8 cellular contexts compared by ENCODE assay signal in genomic region chr20:50766955-50767809, GRCh38. TPM values are rescaled to one million over a fixed set of nuclear protein-coding genes. Genes with fewer than 3 reads are reported as not detected.
A peak's percentile ranks its signal among the peaks of the same experiment; 100 is the strongest.
DNase-seq lines count a peak whose midpoint lies in the region; ATAC-seq, FAIRE-seq and TF ChIP-seq lines count a peak whose summit lies in the region.
"Not testable (repeated sequence)": the region's sequence is repeated elsewhere in the genome, so short reads cannot be mapped to it uniquely, and the experiment has no call there.

No MANE protein-coding gene starts in this region.

- ATAC-seq in Panc1 (peak; percentile 43), GM12878 (peak; percentile 32; the same call in 2 of the 3 replicates)

- peaks cover 59% of the 10 kb centered on the region for H3K4me1 ChIP-seq in Panc1 (ENCODE audit: control insufficient read depth, insufficient read depth, low read length)
- not testable (repeated sequence) for H3K4me1 ChIP-seq in GM12878 (ENCODE audit: control insufficient read depth, insufficient read depth, low read length); iPS-20b (ENCODE audit: insufficient read depth, low read length)
- peaks cover 12 to 14% (median 13%) of the 10 kb centered on the region in 4 donors for H3K4me1 ChIP-seq in esophagus muscularis mucosa

- H3K27ac Mint-ChIP-seq in neural crest cell (ENCODE audit: unreplicated experiment), result peak overlapping the region; percentile 87

- not testable (repeated sequence) for H3K27me3 ChIP-seq in Panc1 (ENCODE audit: control insufficient read depth, insufficient read depth, low read length); GM12878 (replicated peaks in 1 of 2; ENCODE audit: control insufficient read depth in 2 of 2, insufficient read depth in 2 of 2, low read length in 1 of 2); esophagus muscularis mucosa; iPS-20b (ENCODE audit: insufficient read depth, low read length)

- CTCF ChIA-PET in Panc1 (lab: Charles Lee), result interaction anchor here (0.7 kb wide), 1 partner anchor 26 kb away, joined by 6 read pairs; no protein-coding TSS in a partner anchor
- CTCF ChIA-PET in GM12878 (lab: Yijun Ruan, JAX), result not testable (repeated sequence)

- not testable (repeated sequence) for TF ChIP-seq EP300 in GM12878 (IDR thresholded peaks at IDR 0.05; ENCODE audit: borderline replicate concordance in 1 of 2, control insufficient read depth in 1 of 2, low read depth in 2 of 2, low read length in 2 of 2); esophagus muscularis mucosa (IDR thresholded peaks at IDR 0.05)

- not testable (repeated sequence) for H3K9ac ChIP-seq in GM12878 (ENCODE audit: control insufficient read depth, insufficient read depth, low read length)
- peak overlapping the region; percentile 20; the same call in 1 of the 2 replicates for H3K9ac ChIP-seq in iPS-20b (ENCODE audit: low read depth, low read length)

- H3K4me3 ChIP-seq in AG09309 (ENCODE audit: control insufficient read depth, low read depth, low read length); Panc1 (ENCODE audit: low read depth in 2 of 2, low read length in 2 of 2); GM12878; esophagus muscularis mucosa: not testable (repeated sequence)
- peak overlapping the region; percentile 15; the same call in 1 of the 2 replicates for H3K4me3 ChIP-seq in iPS-20b (ENCODE audit: low read length)

- TF ChIP-seq RAD21 in GM12878 (IDR thresholded peaks at IDR 0.05; ENCODE audit: insufficient read depth, low read depth, low read length), result not testable (repeated sequence)

- intact Hi-C loops in Panc1 (cut with micrococcal nuclease; ENCODE audit: unreplicated experiment); GM12878 (cut with micrococcal nuclease; ENCODE audit: unreplicated experiment); esophagus muscularis mucosa (cut with DNase I): not testable (repeated sequence)

- DNase-seq in AG09309 (ENCODE audit: low read depth) (peak; percentile 32), esophagus muscularis mucosa (ENCODE audit: extremely low spot score) (peak; percentile 39), stromal cell of bone marrow (ENCODE audit: low read depth) (peak; percentile 35)
- DNase-seq in HTR-8/SVneo (ENCODE audit: insufficient read length, low spot score); Panc1 (ENCODE audit: low read depth, low spot score); GM12878 (ENCODE audit: low read depth, low spot score); neural crest cell (ENCODE audit: low read depth, low spot score): not testable (repeated sequence)

- not testable (repeated sequence) for H3K27me3 Mint-ChIP-seq in neural crest cell (ENCODE audit: low read depth)

- not testable (repeated sequence) for TF ChIP-seq CTCF in AG09309 (IDR thresholded peaks at IDR 0.05; ENCODE audit: control insufficient read depth, insufficient read depth, low read depth, low read length, missing control alignments); Panc1 (IDR thresholded peaks at IDR 0.05); GM12878 (IDR thresholded peaks at IDR 0.05 in 2 of 3, conservative IDR thresholded peaks at IDR 0.05 in 1 of 3; ENCODE audit: control insufficient read depth in 2 of 3, extremely low read depth in 1 of 3, insufficient read depth in 1 of 3, low read depth in 3 of 3, low read length in 3 of 3); esophagus muscularis mucosa (IDR thresholded peaks at IDR 0.05); neural crest cell (conservative IDR thresholded peaks at IDR 0.05)

- peak overlapping the region; percentile 99 for H3K27ac ChIP-seq in Panc1 (ENCODE audit: low read length)
- H3K27ac ChIP-seq in GM12878 (ENCODE audit: control insufficient read depth, insufficient read depth); esophagus muscularis mucosa (replicated peaks in 1 of 4); iPS-20b (ENCODE audit: low read length): not testable (repeated sequence)

- POLR2A ChIA-PET in Panc1 (lab: Charles Lee), result interaction anchor here (0.6 kb wide), 1 partner anchor 24 kb away, joined by 8 read pairs; no protein-coding TSS in a partner anchor
- POLR2A ChIA-PET in GM12878 (lab: Charles Lee), result not testable (repeated sequence)

- H3K9me3 ChIP-seq in Panc1 (ENCODE audit: control insufficient read depth, insufficient read depth, low read depth, low read length); GM12878 (replicated peaks; ENCODE audit: control insufficient read depth, insufficient read depth, low read length); esophagus muscularis mucosa; iPS-20b (ENCODE audit: insufficient read depth, low read depth, low read length): not testable (repeated sequence)

- RAD21 ChIA-PET in GM12878 (lab: Charles Lee; ENCODE audit: unreplicated experiment), result not testable (repeated sequence)

- not testable (repeated sequence) for H3K36me3 Mint-ChIP-seq in neural crest cell (ENCODE audit: low read depth)

- SMC1A ChIA-PET in GM12878 (lab: Charles Lee; ENCODE audit: uncharacterized antibody, unreplicated experiment), result not testable (repeated sequence)

- in situ Hi-C loops in Panc1 (cut with HindIII; ENCODE audit: low pct_unique_long_range_greater_than_20kb, low sequenced_read_pairs); GM12878 (cut with MboI): not testable (repeated sequence)

- H2AFZ ChIP-seq in GM12878 (ENCODE audit: control insufficient read depth, low read depth, low read length), result not testable (repeated sequence)

- not testable (repeated sequence) for H4K20me1 ChIP-seq in GM12878 (ENCODE audit: control insufficient read depth, insufficient read depth)

- peak; percentile 69 for FAIRE-seq in HTR-8/SVneo (lab: Jason Lieb, UNC)
- not testable (repeated sequence) for FAIRE-seq in GM12878 (lab: Jason Lieb, UNC)

- peaks cover 16% of the 10 kb centered on the region for H3K4me1 Mint-ChIP-seq in neural crest cell

- WGBS in GM12878 (ENCODE audit: insufficient coverage, insufficient replicate concordance, low lambda C conversion rate, missing lambda C conversion rate), result 15% methylated on average over 7 of the region's 10 CpGs
- 56% methylated on average over 7 of the region's 10 CpGs for WGBS in esophagus muscularis mucosa

- not testable (repeated sequence) for H3K9me3 Mint-ChIP-seq in neural crest cell

- H3K36me3 ChIP-seq in Panc1 (ENCODE audit: control insufficient read depth, insufficient read depth, low read length); GM12878 (ENCODE audit: control insufficient read depth in 2 of 2, insufficient read depth in 2 of 2, low read length in 1 of 2); esophagus muscularis mucosa; iPS-20b (ENCODE audit: insufficient read depth, low read depth, low read length): not testable (repeated sequence)

- TF ChIP-seq POLR2A in GM12878 (IDR thresholded peaks at IDR 0.05; ENCODE audit: low read depth, low read length); esophagus muscularis mucosa (IDR thresholded peaks at IDR 0.05; ENCODE audit: low read depth): not testable (repeated sequence)

- not testable (repeated sequence) for H3K79me2 ChIP-seq in GM12878 (ENCODE audit: control insufficient read depth, insufficient read depth, low read length)

- BruUV-seq in Panc1 (replicated peaks; lab: Mats Ljungman, UMichigan), result TSS peak; percentile 75
- not testable (repeated sequence) for BruUV-seq in GM12878 (replicated peaks; lab: Mats Ljungman, UMichigan)

- not testable (repeated sequence) for H3K4me3 Mint-ChIP-seq in neural crest cell

- not testable (repeated sequence) for H3K4me2 ChIP-seq in GM12878 (ENCODE audit: control insufficient read depth, insufficient read depth)

RNA-seq across cellular contexts. Expression of gene BCAS4, which starts 27.7 kb away (rescaled TPM):
- total RNA-seq in Panc1 (2021; ENCODE audit: unreplicated experiment), result 34.8 TPM
- polyA plus RNA-seq in Panc1 (2012; ENCODE audit: insufficient read length), result 76.6 TPM
- total RNA-seq in GM12878 (2013; cell fraction: nucleolus; rRNA removed), result 33.2 and 41.2 TPM in 2 replicates
- total RNA-seq in GM12878 (2014; rRNA removed), result 196 and 212 TPM in 2 replicates
- total RNA-seq in GM12878 (2014; rRNA removed; fragmentation: Illumina TruSeq; extraction: Trizol), result 30.7 and 40.4 TPM in 2 replicates
- 84.3 and 90.1 TPM in 2 replicates for total RNA-seq in GM12878 (2021)
- polyA plus RNA-seq in GM12878 (2011; ENCODE audit: low read depth), result 197 TPM
- 21.8 and 31.5 TPM in 2 replicates for polyA plus RNA-seq in GM12878 (2011; rRNA removed)
- polyA plus RNA-seq in GM12878 (2011; cell fraction: cytosol; rRNA removed), result 28.9 and 69.9 TPM in 2 replicates
- polyA plus RNA-seq in GM12878 (2011; cell fraction: nucleus; rRNA removed), result 43.0 and 45.6 TPM in 2 replicates
- 87.8 and 101 TPM in 2 replicates for polyA plus RNA-seq in GM12878 (2012)
- polyA plus RNA-seq in GM12878 (2014; fragmentation: Illumina TruSeq; extraction: Trizol), result 19.5 and 30.1 TPM in 2 replicates
- polyA plus RNA-seq in GM12878 (2014; fragmentation: Nextera tagmentation; extraction: Ambion mirVana), result 10 to 100 TPM; 14.8 to 34.2 TPM
- 214 and 266 TPM in 2 replicates for polyA plus RNA-seq in GM12878 (2014; rRNA removed)
- polyA plus RNA-seq in GM12878 (2016; fragmentation: Nextera tagmentation; extraction: Ambion mirVana), result 100 to 1,000 TPM; 127 to 132 TPM
- polyA minus RNA-seq in GM12878 (2011; rRNA and poly(A)+ RNA removed), result 13.5 and 16.0 TPM in 2 replicates
- 5.9 and 7.5 TPM in 2 replicates for polyA minus RNA-seq in GM12878 (2011; cell fraction: cytosol; rRNA and poly(A)+ RNA removed)
- polyA minus RNA-seq in GM12878 (2011; cell fraction: nucleus; rRNA and poly(A)+ RNA removed), result 13.7 and 22.7 TPM in 2 replicates
- 1 to 10 TPM; 3.1 to 5.4 (median 4.5) TPM for total RNA-seq in esophagus muscularis mucosa
- 7.3 and 9.0 TPM in 2 replicates for total RNA-seq in neural crest cell

RNA-seq across cellular contexts. Expression of gene PARD6B, which starts 35.8 kb away (rescaled TPM):
- total RNA-seq in Panc1 (2021; ENCODE audit: unreplicated experiment) (132 TPM), GM12878 (2014; rRNA removed) (2.1 and 2.6 TPM in 2 replicates), GM12878 (2014; rRNA removed; fragmentation: Illumina TruSeq; extraction: Trizol) (3.0 and 3.1 TPM in 2 replicates), GM12878 (2021) (4.3 and 4.7 TPM in 2 replicates), esophagus muscularis mucosa (1 to 10 TPM in 3 of 4 donors, under 1 TPM in 1; 0.99 to 4.2 (median 2.8) TPM), neural crest cell (9.5 and 9.8 TPM in 2 replicates)
- polyA plus RNA-seq in Panc1 (2012; ENCODE audit: insufficient read length), result 11.2 TPM
- 5.4 and 5.5 TPM in 2 replicates for total RNA-seq in GM12878 (2013; cell fraction: nucleolus; rRNA removed)
- 0.54 TPM for polyA plus RNA-seq in GM12878 (2011; ENCODE audit: low read depth)
- polyA plus RNA-seq in GM12878 (2011; rRNA removed) (1.3 and 2.6 TPM in 2 replicates), GM12878 (2014; fragmentation: Illumina TruSeq; extraction: Trizol) (0.65 and 1.1 TPM in 2 replicates), GM12878 (2014; fragmentation: Nextera tagmentation; extraction: Ambion mirVana) (1 to 10 TPM in 1 of 2 experiments, under 1 TPM in 1; 0.57 to 1.9 TPM), GM12878 (2014; rRNA removed) (0.85 and 0.86 TPM in 2 replicates), GM12878 (2016; fragmentation: Nextera tagmentation; extraction: Ambion mirVana) (1 to 10 TPM; 2.5 to 3.0 TPM)
- polyA plus RNA-seq in GM12878 (2011; cell fraction: cytosol; rRNA removed), result 0.57 and 0.67 TPM in 2 replicates
- polyA plus RNA-seq in GM12878 (2011; cell fraction: nucleus; rRNA removed), result 0.55 and 0.63 TPM in 2 replicates
- 0.60 and 0.88 TPM in 2 replicates for polyA plus RNA-seq in GM12878 (2012)
- polyA minus RNA-seq in GM12878 (2011; rRNA and poly(A)+ RNA removed), result 1.2 and 1.8 TPM in 2 replicates
- 1.2 and 1.6 TPM in 2 replicates for polyA minus RNA-seq in GM12878 (2011; cell fraction: cytosol; rRNA and poly(A)+ RNA removed)
- 0.73 and 1.1 TPM in 2 replicates for polyA minus RNA-seq in GM12878 (2011; cell fraction: nucleus; rRNA and poly(A)+ RNA removed)

Comparison
In these comparisons a context has a peak if more than half of its experiments do, and no peak if none do; other contexts are left out.
1. RNA of gene PARD6B, which starts 35.8 kb away (total RNA-seq): 132 TPM in Panc1 (single experiment); 9.5 to 9.8 TPM in neural crest cell, 0.99 to 4.2 TPM in esophagus muscularis mucosa and 2.1 to 5.5 TPM in GM12878; every median in the first group is over 10 times any median in the second.